ENCODE assay signal across 15 cellular contexts in the genomic region with DNA sequence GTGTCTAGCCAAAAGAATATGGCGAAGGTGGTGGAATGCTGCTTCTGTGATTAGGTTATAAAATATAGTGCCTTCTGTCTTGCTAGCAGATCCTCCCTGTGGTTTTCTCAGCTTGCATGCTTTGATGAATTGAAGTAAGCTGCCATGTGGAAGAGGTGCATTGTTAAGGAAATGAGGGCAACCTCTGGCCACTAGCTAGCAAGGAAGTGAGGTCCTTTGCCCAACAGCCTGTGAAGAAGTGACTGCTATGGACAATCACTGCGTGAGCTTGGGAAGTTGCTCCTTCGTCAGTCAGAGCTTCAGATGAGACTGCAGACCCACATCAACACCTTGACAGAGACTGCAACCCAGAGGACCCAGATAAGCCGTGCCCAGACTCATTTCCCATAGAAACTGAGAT.
"Had no signal": no experiment of that assay in that cellular context is flagged by ENCODE, and none has a peak within 500 bp of the region (broad histone marks: within the 10 kb centered on the region; RNA-seq: fewer than 3 reads in every experiment).

No MANE protein-coding gene starts in this region.

- DNase-seq: activated CD4-positive, alpha-beta T cell treated with anti-CD3 and anti-CD28 coated beads, Interleukin-2, amount 50 U/mL, for 48 hours; activated CD4-positive, CD25-positive, alpha-beta regulatory T cell treated with anti-CD3 and anti-CD28 coated beads, Interleukin-2, amount 50 U/mL, for 72 hours; activated gamma-delta T cell; activated naive CD8-positive, alpha-beta T cell treated with anti-CD3 and anti-CD28 coated beads for 36 hours; activated T-cell treated with anti-CD3 and anti-CD28 coated beads, Interleukin-2, amount 50 U/mL, for 4 hours; cerebellar nuclear complex; effector memory CD8-positive, alpha-beta T cell; glutamatergic neuron; kidney; midbrain; uterus had no signal

- H3K27me3 Mint-ChIP-seq: dendritic cell treated with granulocyte-macrophage colony-stimulating factor and Interleukin-4, amounts not matched to agents 40 ng/mL and 50 ng/mL, for 4 days had no signal

- H3K9me3 ChIP-seq: neutrophil, right atrium auricular region, uterus had no signal

- H3K4me1 Mint-ChIP-seq: activated naive CD8-positive, alpha-beta T cell treated with anti-CD3 and anti-CD28 coated beads for 36 hours had no signal

- H3K9me3 Mint-ChIP-seq: activated naive CD8-positive, alpha-beta T cell treated with anti-CD3 and anti-CD28 coated beads for 36 hours; activated T-cell treated with anti-CD3 and anti-CD28 coated beads, Interleukin-2, amount 50 U/mL, for 4 hours had no signal

- H3K4me3 Mint-ChIP-seq: activated naive CD8-positive, alpha-beta T cell treated with anti-CD3 and anti-CD28 coated beads for 36 hours; activated T-cell treated with anti-CD3 and anti-CD28 coated beads, Interleukin-2, amount 50 U/mL, for 4 hours; dendritic cell treated with granulocyte-macrophage colony-stimulating factor and Interleukin-4, amounts not matched to agents 40 ng/mL and 50 ng/mL, for 4 days; effector memory CD8-positive, alpha-beta T cell had no signal

- H3K4me1 ChIP-seq: right atrium auricular region, uterus had no signal

- H3K36me3 ChIP-seq: neutrophil, right atrium auricular region, uterus had no signal

- H3K27ac Mint-ChIP-seq: activated naive CD8-positive, alpha-beta T cell treated with anti-CD3 and anti-CD28 coated beads for 36 hours; dendritic cell treated with granulocyte-macrophage colony-stimulating factor and Interleukin-4, amounts not matched to agents 40 ng/mL and 50 ng/mL, for 4 days; effector memory CD8-positive, alpha-beta T cell had no signal

- H3K36me3 Mint-ChIP-seq: activated naive CD8-positive, alpha-beta T cell treated with anti-CD3 and anti-CD28 coated beads for 36 hours had no signal

- H3K27ac ChIP-seq: neutrophil, right atrium auricular region, skin epidermis, uterus had no signal

- H3K4me3 ChIP-seq: right atrium auricular region, skin epidermis, uterus had no signal

- ATAC-seq: activated T-cell treated with anti-CD3 and anti-CD28 coated beads, Interleukin-2, amount 50 U/mL, for 4 hours; effector memory CD8-positive, alpha-beta T cell had no signal

- H3K27me3 ChIP-seq: right atrium auricular region, uterus had no signal
